Comparison of ENCODE assay signal across 25 cellular contexts in the genomic region with DNA sequence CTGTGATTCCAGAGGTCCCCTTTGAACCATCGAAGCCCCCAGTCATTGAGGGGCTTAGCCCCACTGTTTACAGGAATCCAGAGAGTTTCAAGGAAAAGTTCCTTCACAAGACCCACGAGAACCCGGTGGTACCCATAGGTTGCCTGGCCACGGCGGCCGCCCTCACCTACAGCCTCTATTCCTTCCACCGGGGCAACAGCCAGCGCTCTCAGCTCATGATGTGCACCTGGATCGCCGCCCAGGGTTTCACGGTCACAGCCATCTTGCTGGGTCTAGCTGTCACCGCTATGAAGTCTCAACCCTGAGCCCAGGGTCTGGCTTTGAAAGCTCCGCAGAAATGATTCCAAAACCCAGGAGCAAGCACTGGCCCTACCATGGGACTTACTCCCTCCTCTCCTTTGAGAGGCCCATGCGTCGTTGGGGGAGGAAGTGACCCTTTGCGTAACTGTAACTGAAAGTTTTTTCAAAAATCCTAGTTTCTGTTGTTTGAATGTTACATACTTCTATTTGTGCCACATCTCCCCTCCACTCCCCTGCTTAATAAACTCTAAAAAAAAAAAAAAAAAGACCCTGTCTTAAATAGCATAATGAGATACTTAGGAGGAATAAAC.
DNase-seq lines count a peak whose midpoint lies in the region; ATAC-seq, FAIRE-seq and TF ChIP-seq lines count a peak whose summit lies in the region.
"Had no signal": no experiment of that assay in that cellular context is flagged by ENCODE, and none has a peak within 500 bp of the region (broad histone marks: within the 10 kb centered on the region; RNA-seq: fewer than 3 reads in every experiment).

No MANE protein-coding gene starts in this region.

- H3K4me3 ChIP-seq in NB4 (ENCODE audit: low read depth, low read length) (no peak overlapping the region), K562 (no peak overlapping the region)
- H3K4me3 ChIP-seq: breast epithelium, coronary artery, esophagus squamous epithelium, GM23248, tibial nerve had no signal

- POLR2A ChIA-PET in K562 (lab: Yijun Ruan, JAX): no interaction called here

- no peaks in the 10 kb centered on the region for H3K27me3 Mint-ChIP-seq in nephron progenitor cell (ENCODE audit: low read depth, poor library complexity)
- H3K27me3 Mint-ChIP-seq: activated CD4-positive, alpha-beta memory T cell treated with anti-CD3 and anti-CD28 coated beads for 36 hours; CD4-positive, alpha-beta memory T cell had no signal

- in situ Hi-C loops in K562 (cut with MboI): no loop called here

- FAIRE-seq in K562 (lab: Jason Lieb, UNC): no peak
- FAIRE-seq: GM12891 had no signal

- TF ChIP-seq CTCF in NB4 (IDR thresholded peaks at IDR 0.05; ENCODE audit: low read depth, low read length): no peak
- no peak for TF ChIP-seq CTCF in K562 (IDR thresholded peaks at IDR 0.05 in 2 of 3, conservative IDR thresholded peaks at IDR 0.05 in 1 of 3; ENCODE audit: insufficient read depth in 2 of 3, low read depth in 1 of 3, low read length in 3 of 3)
- TF ChIP-seq CTCF in nephron progenitor cell (IDR thresholded peaks at IDR 0.05): no peak

- peaks cover 77% of the 10 kb centered on the region for H3K36me3 Mint-ChIP-seq in nephron progenitor cell (ENCODE audit: low read depth)

- intact Hi-C loops in K562 (cut with micrococcal nuclease): loop anchor here (1.0 kb wide), 1 partner anchor 141 kb away; no protein-coding TSS in a partner anchor

- no peaks in the 10 kb centered on the region; a peak in 1 of 5 replicates for H3K4me1 ChIP-seq in K562 (replicated peaks in 1 of 2; ENCODE audit: control insufficient read depth in 2 of 2, insufficient read depth in 2 of 2, low read length in 2 of 2)
- H3K4me1 ChIP-seq: breast epithelium, tibial nerve had no signal

- H3K36me3 ChIP-seq in K562 (ENCODE audit: control insufficient read depth, insufficient read depth, low read length): peaks cover 72% of the 10 kb centered on the region
- H3K36me3 ChIP-seq: breast epithelium had no signal

- TF ChIP-seq POLR2A in NB4 (IDR thresholded peaks at IDR 0.05; ENCODE audit: extremely low read depth, insufficient read length) (no peak), K562 (conservative IDR thresholded peaks at IDR 0.05) (no peak)

- no peaks in the 10 kb centered on the region for H4K20me1 ChIP-seq in K562 (replicated peaks; ENCODE audit: control insufficient read depth, insufficient read depth, low read length)

- H3K4me3 Mint-ChIP-seq in nephron progenitor cell: no peak overlapping the region
- H3K4me3 Mint-ChIP-seq: activated CD4-positive, alpha-beta memory T cell treated with anti-CD3 and anti-CD28 coated beads for 36 hours; activated naive CD4-positive, alpha-beta T cell treated with anti-CD3 and anti-CD28 coated beads for 36 hours; activated T-helper 1 cell treated with anti-CD3 and anti-CD28 coated beads, Interleukin-12 subunit alpha, Interleukin-12 subunit beta, Interleukin-2, Interleukin-4 antibody, amounts not matched to agents 30 ng/mL and 10 ng/mL and 1 ng/mL, durations not matched to agents 14 hours and 24 hours and 36 hours; CD4-positive, alpha-beta memory T cell had no signal

- no peaks in the 10 kb centered on the region for H3K9me1 ChIP-seq in K562 (ENCODE audit: control insufficient read depth, insufficient read depth, low read length)

- H3K9ac ChIP-seq in K562 (ENCODE audit: insufficient read depth in 1 of 2, low read depth in 2 of 2, low read length in 2 of 2): no peak overlapping the region
- H3K9ac ChIP-seq: GM23248 had no signal

- peaks cover 2% of the 10 kb centered on the region; the same call in 1 of the 3 replicates for H3K79me2 ChIP-seq in K562 (ENCODE audit: control insufficient read depth, insufficient read depth, low read length)

- H3K27ac ChIP-seq in K562 (ENCODE audit: extremely low read depth, low read depth, low read length): no peak overlapping the region
- H3K27ac ChIP-seq: 22Rv1, breast epithelium, coronary artery, esophagus squamous epithelium, GM23248, tibial nerve had no signal

- no peaks in the 10 kb centered on the region for H3K27me3 ChIP-seq in K562 (ENCODE audit: control insufficient read depth in 2 of 2, insufficient read depth in 2 of 2, low read length in 2 of 2)
- H3K27me3 ChIP-seq: breast epithelium, esophagus squamous epithelium, tibial nerve had no signal

- no peak for TF ChIP-seq EP300 in K562 (IDR thresholded peaks at IDR 0.05; ENCODE audit: low read length)

- DNase-seq in SIG-M5 treated with dmso at 0.1 percent for 504 hours (lab: John Stamatoyannopoulos, UW; ENCODE audit: unreplicated experiment) (peak; percentile 14), SIG-M5 (lab: John Stamatoyannopoulos, UW) (no peak), NB4 (ENCODE audit: low read depth) (peak; percentile 58), K562 (ENCODE audit: extremely low read depth in 1 of 4, low spot score in 3 of 4) (no peak), nephron progenitor cell (no peak), NCI-H748 treated with DMSO at 0.1 percent for 48 hours (lab: John Stamatoyannopoulos, UW) (no peak), RKO (ENCODE audit: low spot score) (no peak), SHP77 treated with DMSO at 0.1 percent for 48 hours (lab: John Stamatoyannopoulos, UW) (no peak)
- DNase-seq: activated CD4-positive, alpha-beta memory T cell treated with anti-CD3 and anti-CD28 coated beads for 36 hours; activated CD8-positive, alpha-beta memory T cell treated with anti-CD3 and anti-CD28 coated beads, Interleukin-2, amount 50 U/mL, for 4 hours; activated naive CD4-positive, alpha-beta T cell treated with anti-CD3 and anti-CD28 coated beads for 36 hours; amniotic stem cell; CD4-positive, alpha-beta memory T cell; esophagus squamous epithelium; left cardiac atrium; mammary epithelial cell; NCI-H2081; stimulated activated CD8-positive, alpha-beta memory T cell treated with anti-CD3 and anti-CD28 coated beads, Interleukin-4, amount 100 ng/mL, for 48 hours had no signal

- H3K4me2 ChIP-seq in K562 (ENCODE audit: insufficient read depth, low read length): no peak overlapping the region

- peaks cover 18% of the 10 kb centered on the region for H3K9me3 Mint-ChIP-seq in nephron progenitor cell
- H3K9me3 Mint-ChIP-seq: CD4-positive, alpha-beta memory T cell had no signal

- H3K4me1 Mint-ChIP-seq in nephron progenitor cell: no peaks in the 10 kb centered on the region

- no peak overlapping the region for H2AFZ ChIP-seq in K562 (ENCODE audit: low read depth, low read length)
- H2AFZ ChIP-seq: GM23248 had no signal

- no peak for TF ChIP-seq RAD21 in K562 (CRISPR knock-in tag; conservative IDR thresholded peaks at IDR 0.05 in 1 of 2, IDR thresholded peaks at IDR 0.05 in 1 of 2)

- peak overlapping the region; percentile 93 for H3K27ac Mint-ChIP-seq in nephron progenitor cell
- H3K27ac Mint-ChIP-seq: activated CD4-positive, alpha-beta memory T cell treated with anti-CD3 and anti-CD28 coated beads for 36 hours; activated naive CD4-positive, alpha-beta T cell treated with anti-CD3 and anti-CD28 coated beads for 36 hours; activated T-helper 1 cell treated with anti-CD3 and anti-CD28 coated beads, Interleukin-12 subunit alpha, Interleukin-12 subunit beta, Interleukin-2, Interleukin-4 antibody, amounts not matched to agents 30 ng/mL and 10 ng/mL and 1 ng/mL, durations not matched to agents 14 hours and 24 hours and 36 hours had no signal

- CTCF ChIA-PET in K562 (lab: Yijun Ruan, JAX; ENCODE audit: low intra/inter-chr PET ratio): interaction anchor here (2.0 kb wide), 1 partner anchor 142 kb away, joined by 6 read pairs; no protein-coding TSS in a partner anchor

- BruUV-seq in K562 (replicated peaks; lab: Mats Ljungman, UMichigan): no TSS peak

- WGBS in K562 (ENCODE audit: insufficient coverage, low coverage, missing lambda C conversion rate): 97% methylated on average over 16 of the region's 16 CpGs

- ATAC-seq in K562: no peak; the same call in 2 of the 3 replicates
- ATAC-seq: left cardiac atrium had no signal

- H3K9me3 ChIP-seq in K562 (replicated peaks; ENCODE audit: control insufficient read depth, insufficient read depth, low read depth, low read length): peaks cover under 1% of the 10 kb centered on the region; the same call in 1 of the 2 replicates
- H3K9me3 ChIP-seq: breast epithelium, esophagus squamous epithelium, tibial nerve had no signal

TF ChIP-seq in K562, 482 proteins besides CTCF, POLR2A, EP300 and RAD21:
- TF ChIP-seq FOSL1 (tag; conservative IDR thresholded peaks at IDR 0.05) (no peak), POLR2G (IDR thresholded peaks at IDR 0.05; ENCODE audit: low read depth, low read length) (peak; percentile 35; the same call in 1 of the 2 replicates)

Comparison
In these comparisons a context has a peak if more than half of its experiments do, and no peak if none do; other contexts are left out.
1. DNase-seq: peak in SIG-M5 treated with dmso at 0.1 percent for 504 hours (single experiment) and NB4 (single experiment); none in SIG-M5 (single experiment), K562 (0 of 4), nephron progenitor cell (single experiment), NCI-H748 treated with DMSO at 0.1 percent for 48 hours (single experiment), RKO (single experiment) and SHP77 treated with DMSO at 0.1 percent for 48 hours (single experiment).